ENCODE assay signal across 22 cellular contexts in genomic region chr6:79895382-79896100, GRCh38. TPM values are rescaled to one million over a fixed set of nuclear protein-coding genes. Genes with fewer than 3 reads are reported as not detected.
A peak's percentile ranks its signal among the peaks of the same experiment; 100 is the strongest.
DNase-seq lines count a peak whose midpoint lies in the region; ATAC-seq, FAIRE-seq and TF ChIP-seq lines count a peak whose summit lies in the region.
"Had no signal": no experiment of that assay in that cellular context is flagged by ENCODE, and none has a peak within 500 bp of the region (broad histone marks: within the 10 kb centered on the region; RNA-seq: fewer than 3 reads in every experiment).

No MANE protein-coding gene starts in this region.

- FAIRE-seq in A204.1 (lab: Jason Lieb, UNC) = peak; percentile 3
- FAIRE-seq: A549, D721Med, G401.6 had no signal

- H2AFZ ChIP-seq in mammary epithelial cell (ENCODE audit: low read depth, low read length) = peak overlapping the region; percentile 31

- ATAC-seq in foreskin keratinocyte (peak; percentile 99), GM18517 (IDR thresholded peaks at IDR 0.05; ENCODE audit: unreplicated experiment) (no peak), HG03175 (IDR thresholded peaks at IDR 0.05; ENCODE audit: unreplicated experiment) (no peak), GM19328 (IDR thresholded peaks at IDR 0.05; ENCODE audit: unreplicated experiment) (no peak)
- ATAC-seq: A549 had no signal

- DNase-seq in LHCN-M2 (ENCODE audit: low read depth) (peak; percentile 24), mammary epithelial cell (peak; percentile 90), foreskin keratinocyte (peak; percentile 72 to 84), SJCRH30 (no peak)
- DNase-seq: CD8-positive, alpha-beta memory T cell; DMS79; GOT3; MM.1S; NCI-H1417; NCI-H187 treated with DMSO at 0.1 percent for 48 hours; NK-92 treated with Interleukin-12 subunit alpha and Interleukin-12 subunit beta, amount 100 ng/mL, for 24 hours had no signal

- no peaks in the 10 kb centered on the region for H3K9me3 ChIP-seq in mammary epithelial cell (replicated peaks; ENCODE audit: insufficient read depth, low read length)
- no peaks in the 10 kb centered on the region for H3K9me3 ChIP-seq in SJCRH30 (replicated peaks)
- H3K9me3 ChIP-seq: A549 had no signal

- TF ChIP-seq CTCF in mammary epithelial cell (conservative IDR thresholded peaks at IDR 0.05 in 1 of 2, IDR thresholded peaks at IDR 0.05 in 1 of 2; ENCODE audit: extremely low read depth in 1 of 2, insufficient read depth in 1 of 2, low read depth in 1 of 2, low read length in 2 of 2) = no peak
- no peak for TF ChIP-seq CTCF in foreskin keratinocyte (conservative IDR thresholded peaks at IDR 0.05)

- no peak overlapping the region for H3K9ac ChIP-seq in mammary epithelial cell (ENCODE audit: insufficient read depth, low read length)
- H3K9ac ChIP-seq: BLaER1 treated with 17β-estradiol and CSF1 and Interleukin-3, amounts not matched to agents 10 nM and 100 nM; KMS-11 had no signal

- H3K27me3 ChIP-seq in mammary epithelial cell (ENCODE audit: insufficient read depth, low read length) = no peaks in the 10 kb centered on the region
- no peaks in the 10 kb centered on the region for H3K27me3 ChIP-seq in foreskin keratinocyte
- H3K27me3 ChIP-seq in SJCRH30 = no peaks in the 10 kb centered on the region
- H3K27me3 ChIP-seq: BLaER1 treated with 17β-estradiol and CSF1 and Interleukin-3, amounts not matched to agents 10 nM and 100 nM had no signal

- intact Hi-C loops in mammary epithelial cell (cut with micrococcal nuclease) = loop anchor here (2.0 kb wide), 1 partner anchor 17 kb away; no protein-coding TSS in a partner anchor

- CTCF ChIA-PET in mammary epithelial cell (lab: Charles Lee; ENCODE audit: low non-redundant PET) = no interaction called here

- BruUV-seq in mammary epithelial cell (replicated peaks; lab: Mats Ljungman, UMichigan) = TSS peak; percentile 85

- H3K79me2 ChIP-seq in mammary epithelial cell (ENCODE audit: insufficient read depth, low read length) = no peaks in the 10 kb centered on the region

- dilution Hi-C loops in mammary epithelial cell (cut with HindIII; ENCODE audit: low sequenced_read_pairs) = loop anchor here (5.0 kb wide), 1 partner anchor 42 kb away; no protein-coding TSS in a partner anchor

- H3K4me2 ChIP-seq in mammary epithelial cell (ENCODE audit: insufficient read depth, low read depth, low read length) = peak overlapping the region; percentile 67
- H3K4me2 ChIP-seq: A549; BLaER1 treated with 17β-estradiol and CSF1 and Interleukin-3, amounts not matched to agents 10 nM and 100 nM; KMS-11 had no signal

- H4K20me1 ChIP-seq in mammary epithelial cell (ENCODE audit: insufficient read depth, low read length) = no peaks in the 10 kb centered on the region
- H4K20me1 ChIP-seq: BLaER1 treated with 17β-estradiol and CSF1 and Interleukin-3, amounts not matched to agents 10 nM and 100 nM had no signal

- in situ Hi-C loops in mammary epithelial cell (cut with MboI; ENCODE audit: low sequenced_read_pairs in 2 of 2) = no loop called here

- peak overlapping the region; percentile 70 for H3K27ac ChIP-seq in mammary epithelial cell (ENCODE audit: insufficient read depth, low read depth, low read length)
- peak overlapping the region; percentile 53 for H3K27ac ChIP-seq in foreskin keratinocyte
- no peak overlapping the region for H3K27ac ChIP-seq in SJCRH30
- H3K27ac ChIP-seq: A549; BLaER1 treated with 17β-estradiol and CSF1 and Interleukin-3, amounts not matched to agents 10 nM and 100 nM; KMS-11; SK-N-MC had no signal

- H3K4me1 ChIP-seq in mammary epithelial cell (ENCODE audit: insufficient read depth, low read length) (peaks cover 22% of the 10 kb centered on the region), foreskin keratinocyte (peaks cover 14% of the 10 kb centered on the region), SJCRH30 (no peaks in the 10 kb centered on the region)
- H3K4me1 ChIP-seq: A549; BLaER1 treated with 17β-estradiol and CSF1 and Interleukin-3, amounts not matched to agents 10 nM and 100 nM had no signal

- H3K36me3 ChIP-seq in mammary epithelial cell (ENCODE audit: insufficient read depth, low read length) (no peaks in the 10 kb centered on the region), SJCRH30 (no peaks in the 10 kb centered on the region)
- H3K36me3 ChIP-seq: BLaER1 treated with 17β-estradiol and CSF1 and Interleukin-3, amounts not matched to agents 10 nM and 100 nM had no signal

- H3K4me3 ChIP-seq in mammary epithelial cell (replicated peaks in 1 of 3; ENCODE audit: insufficient read depth in 1 of 3, low read depth in 2 of 3, low read length in 3 of 3) (no peak overlapping the region), SJCRH30 (no peak overlapping the region)
- H3K4me3 ChIP-seq: A549; BLaER1 treated with 17β-estradiol and CSF1 and Interleukin-3, amounts not matched to agents 10 nM and 100 nM; SK-N-MC had no signal

RNA-seq across cellular contexts. Expression of gene ELOVL4, which starts 51.8 kb away (rescaled TPM):
- total RNA-seq in LHCN-M2 (2014; rRNA removed) (5.5 and 7.1 TPM in 2 replicates), mammary epithelial cell (10 to 100 TPM in 1 of 2 donors, 1 to 10 TPM in 1; 9.7 to 15.2 TPM), foreskin keratinocyte (8.8 and 9.0 TPM in 2 replicates)
- 2.0 TPM for polyA plus RNA-seq in LHCN-M2 (2012)
- polyA plus RNA-seq in mammary epithelial cell (4.7 TPM), foreskin keratinocyte (4.7 and 5.2 TPM in 2 replicates)
- polyA minus RNA-seq in mammary epithelial cell = 6.3 TPM
- total RNA-seq in SJCRH30 (2014; rRNA removed; shearing (Covaris generic)) = 8.7 and 9.6 TPM in 2 replicates
- total RNA-seq: OCI-LY7 had no signal

Comparison
In these comparisons a context has a peak if more than half of its experiments do, and no peak if none do; other contexts are left out.
1. DNase-seq: peak in LHCN-M2 (single experiment), mammary epithelial cell (single experiment) and foreskin keratinocyte (2 of 2); none in SJCRH30 (0 of 2).